In genomic region chr10:92691042-92691590, GRCh38 we compare ENCODE assay signal across 8 cellular contexts. TPM values are rescaled to one million over a fixed set of nuclear protein-coding genes. Genes with fewer than 3 reads are reported as not detected.
A peak's percentile ranks its signal among the peaks of the same experiment; 100 is the strongest.
DNase-seq lines count a peak whose midpoint lies in the region; ATAC-seq, FAIRE-seq and TF ChIP-seq lines count a peak whose summit lies in the region.

No MANE protein-coding gene starts in this region.

- intact Hi-C loops in breast epithelium (cut with DNase I; ENCODE audit: low total_unique reads), result no loop called here

- peak overlapping the region; percentile 16 for H4K91ac ChIP-seq in mesenchymal stem cell (ENCODE audit: low read length)

- WGBS in mesenchymal stem cell, result 13% methylated on average over 20 of the region's 26 CpGs
- 31 to 39% methylated on average over 24 to 26 of the region's 26 CpGs for WGBS in upper lobe of left lung, 2 donors

- TF ChIP-seq EP300 in upper lobe of left lung (IDR thresholded peaks at IDR 0.05), result no peak

- H2BK5ac ChIP-seq in mesenchymal stem cell (ENCODE audit: low read depth, low read length, poor library complexity, severe bottlenecking), result no peak overlapping the region

- H3K36me3 ChIP-seq in breast epithelium, result no peaks in the 10 kb centered on the region
- H3K36me3 ChIP-seq in mesenchymal stem cell (ENCODE audit: control insufficient read depth in 1 of 2, insufficient read depth in 2 of 2, low read depth in 1 of 2, low read length in 2 of 2), result peaks cover 0 to 3% of the 10 kb centered on the region in 2 experiments
- H3K36me3 ChIP-seq in upper lobe of left lung, result peaks cover 0 to 7% (median 2%) of the 10 kb centered on the region in 4 donors

- no peak overlapping the region for H2AK5ac ChIP-seq in mesenchymal stem cell (ENCODE audit: low read length, severe bottlenecking)

- no peak overlapping the region for H3K4me2 ChIP-seq in mesenchymal stem cell (ENCODE audit: low read length, poor library complexity, severe bottlenecking)

- DNase-seq in activated T-cell treated with anti-CD3 and anti-CD28 coated beads, Interleukin-2, amount 50 U/mL, for 1 hour, result peak; percentile 19
- DNase-seq in activated T-cell treated with anti-CD3 and anti-CD28 coated beads for 4 hours, result no peak
- DNase-seq in breast epithelium (ENCODE audit: low spot score in 2 of 2), result no peak
- DNase-seq in mesenchymal stem cell, result peak; percentile 47
- DNase-seq in upper lobe of left lung, result peak; percentile 23 to 47
- DNase-seq in GM12891 (ENCODE audit: insufficient read length, low spot score), result no peak
- no peak for DNase-seq in T1000 (lab: John Stamatoyannopoulos, UW)

- no peak overlapping the region for H3K23ac ChIP-seq in mesenchymal stem cell (ENCODE audit: low read length in 2 of 2)

- H3K27ac ChIP-seq in breast epithelium, result peak overlapping the region; percentile 67 to 74
- H3K27ac ChIP-seq in mesenchymal stem cell (ENCODE audit: low read length, poor library complexity, severe bottlenecking), result no peak overlapping the region
- H3K27ac ChIP-seq in upper lobe of left lung, result peak overlapping the region; percentile 90 to 99 (median 95)

- TF ChIP-seq CTCF in breast epithelium (IDR thresholded peaks at IDR 0.05), result no peak
- TF ChIP-seq CTCF in upper lobe of left lung (IDR thresholded peaks at IDR 0.05), result no peak

- H2BK120ac ChIP-seq in mesenchymal stem cell (ENCODE audit: low read depth, low read length), result peak overlapping the region; percentile 78

- TF ChIP-seq POLR2A in breast epithelium (IDR thresholded peaks at IDR 0.05) (no peak), upper lobe of left lung (IDR thresholded peaks at IDR 0.05) (peak in 1 of 4 donors; percentile 2), GM12891 (IDR thresholded peaks at IDR 0.05; ENCODE audit: low read depth, low read length) (no peak)

- ATAC-seq in upper lobe of left lung (ENCODE audit: low FRiP score in 2 of 2) (peak in 1 of 2 donors; percentile 24), HG02763 (IDR thresholded peaks at IDR 0.05; ENCODE audit: unreplicated experiment) (no peak)

- no peak overlapping the region for H2AFZ ChIP-seq in mesenchymal stem cell (ENCODE audit: low read depth, low read length)

- FAIRE-seq in GM12891 (lab: Jason Lieb, UNC), result no peak

- no peak overlapping the region for H3K14ac ChIP-seq in mesenchymal stem cell (ENCODE audit: low read length in 2 of 2)

- H3K4me1 ChIP-seq in breast epithelium, result no peaks in the 10 kb centered on the region
- H3K4me1 ChIP-seq in mesenchymal stem cell (ENCODE audit: control insufficient read depth, insufficient read depth, low read depth, low read length), result peaks cover 23% of the 10 kb centered on the region
- peaks cover 15 to 43% (median 17%) of the 10 kb centered on the region in 4 donors for H3K4me1 ChIP-seq in upper lobe of left lung

- H3K18ac ChIP-seq in mesenchymal stem cell (ENCODE audit: low read depth in 1 of 2, low read length in 2 of 2), result peak overlapping the region; percentile 14 to 67

- H3K4me3 ChIP-seq in breast epithelium (peak overlapping the region; percentile 61 to 75 (median 71)), mesenchymal stem cell (ENCODE audit: insufficient read depth in 1 of 2, low read depth in 1 of 2, low read length in 2 of 2) (no peak overlapping the region), upper lobe of left lung (peak overlapping the region; percentile 32 to 89 (median 78))

- no peak overlapping the region for H3K9ac ChIP-seq in mesenchymal stem cell (ENCODE audit: low read length)

- H2BK12ac ChIP-seq in mesenchymal stem cell (ENCODE audit: low read length in 2 of 2), result no peak overlapping the region

- H3K27me3 ChIP-seq in breast epithelium (peaks cover 0 to 7% of the 10 kb centered on the region in 2 donors), mesenchymal stem cell (ENCODE audit: control insufficient read depth in 1 of 2, insufficient read depth in 1 of 2, low read length in 2 of 2) (peaks cover 37 to 82% of the 10 kb centered on the region in 2 experiments), upper lobe of left lung (peaks cover 0 to 9% (median 0%) of the 10 kb centered on the region in 4 donors)

- no peaks in the 10 kb centered on the region for H3K79me1 ChIP-seq in mesenchymal stem cell (replicated peaks; ENCODE audit: low read length, poor library complexity, severe bottlenecking)

- H2BK15ac ChIP-seq in mesenchymal stem cell (ENCODE audit: low read depth, poor library complexity, severe bottlenecking), result peak overlapping the region; percentile 82

- peak overlapping the region in 1 of 2 experiments; percentile 44 for H3K4ac ChIP-seq in mesenchymal stem cell (ENCODE audit: low read depth in 1 of 2, low read length in 2 of 2)

- peak overlapping the region; percentile 59 for H4K8ac ChIP-seq in mesenchymal stem cell (ENCODE audit: low read length)

- H3K9me3 ChIP-seq in breast epithelium (peaks cover 0 to 2% of the 10 kb centered on the region in 2 donors), mesenchymal stem cell (ENCODE audit: control insufficient read depth, low read length) (peaks cover 2% of the 10 kb centered on the region), upper lobe of left lung (no peaks in the 10 kb centered on the region)

TF ChIP-seq in GM12891, 5 proteins besides CTCF, POLR2A, EP300 and RAD21:
- no peak for TF ChIP-seq POLR2AphosphoS5 (IDR thresholded peaks at IDR 0.05; ENCODE audit: low read depth, low read length)
- no peak for TF ChIP-seq POU2F2 (IDR thresholded peaks at IDR 0.05; ENCODE audit: low read depth, low read length)
- TF ChIP-seq PAX5 (IDR thresholded peaks at IDR 0.05; ENCODE audit: insufficient read depth, low read length, severe bottlenecking), result no peak
- no peak for TF ChIP-seq SPI1 (IDR thresholded peaks at IDR 0.05; ENCODE audit: low read depth, low read length)
- TF ChIP-seq TAF1 (IDR thresholded peaks at IDR 0.05; ENCODE audit: low read depth, low read length), result no peak

RNA-seq across cellular contexts. Expression of gene HHEX, which starts 1.4 kb away (rescaled TPM):
- total RNA-seq in breast epithelium, result 10 to 100 TPM in 1 of 3 donors, 1 to 10 TPM in 2; 4.4 to 10.6 (median 5.6) TPM
- 9.0 TPM for polyA plus RNA-seq in mesenchymal stem cell (2013, experiment 1 of 2)
- polyA plus RNA-seq in mesenchymal stem cell (2013, experiment 2 of 2), result 8.7 TPM
- total RNA-seq in upper lobe of left lung, result 10 to 100 TPM in 4 of 6 donors, 1 to 10 TPM in 2; 5.8 to 21.9 (median 15.8) TPM
- polyA plus RNA-seq in GM12891 (2012; ENCODE audit: low read depth, missing spikeins), result 4.1 TPM

Comparison
In these comparisons a context has a peak if more than half of its experiments do, and no peak if none do; other contexts are left out.
1. DNase-seq: peak in activated T-cell treated with anti-CD3 and anti-CD28 coated beads, Interleukin-2, amount 50 U/mL, for 1 hour (single experiment), mesenchymal stem cell (single experiment) and upper lobe of left lung (2 of 2); none in activated T-cell treated with anti-CD3 and anti-CD28 coated beads for 4 hours (single experiment), breast epithelium (0 of 2), GM12891 (single experiment) and T1000 (single experiment).
2. H3K4me3 ChIP-seq: peak in breast epithelium (3 of 3) and upper lobe of left lung (4 of 4); none in mesenchymal stem cell (0 of 2).